In genomic region chr18:12657849-12658829, GRCh38 we compare ENCODE assay signal across 8 cellular contexts. TPM values are rescaled to one million over a fixed set of nuclear protein-coding genes. Genes with fewer than 3 reads are reported as not detected.
DNase-seq lines count a peak whose midpoint lies in the region; ATAC-seq, FAIRE-seq and TF ChIP-seq lines count a peak whose summit lies in the region.

SPIRE1 (minus strand) TSS chr18:12658107; CDS start chr18:12657866, 241 bp downstream.

- no peaks in the 10 kb centered on the region for H3K9me3 Mint-ChIP-seq in Calu3 (ENCODE audit: low read depth, unreplicated experiment)

- CTCF ChIA-PET in Calu3 (lab: Charles Lee): interaction anchor here (1.0 kb wide), 1 partner anchor 118 kb away, joined by 5 read pairs; no protein-coding TSS in a partner anchor

- peaks cover 75% of the 10 kb centered on the region for H3K36me3 Mint-ChIP-seq in Calu3 (ENCODE audit: insufficient read depth, unreplicated experiment)

- H3K4me3 Mint-ChIP-seq in Calu3 (ENCODE audit: low read depth, unreplicated experiment): peak within 1 kb of the TSS; percentile 54

- H3K4me3 ChIP-seq in astrocyte of the spinal cord (ENCODE audit: low read depth, low read length): peak within 1 kb of the TSS; percentile 62

- peak within 1 kb of the TSS; percentile 93 for H3K27ac Mint-ChIP-seq in Calu3 (ENCODE audit: unreplicated experiment)

- H3K27me3 Mint-ChIP-seq in Calu3 (ENCODE audit: unreplicated experiment): no peaks in the 10 kb centered on the region

- in situ Hi-C loops in astrocyte of the spinal cord (cut with HindIII; ENCODE audit: low sequenced_read_pairs): no loop called here

- ATAC-seq in GM21360 (IDR thresholded peaks at IDR 0.05; ENCODE audit: unreplicated experiment): peak; percentile 57

- peaks cover 35% of the 10 kb centered on the region for H3K4me1 Mint-ChIP-seq in Calu3 (ENCODE audit: low read depth, unreplicated experiment)

- FAIRE-seq in HTR-8/SVneo (lab: Jason Lieb, UNC): no peak

- BruUV-seq in Calu3 (replicated peaks; lab: Mats Ljungman, UMichigan): no TSS peak

- DNase-seq in Calu3 (peak; percentile 81), HTR-8/SVneo (ENCODE audit: insufficient read length, low spot score) (peak; percentile 61), SW480 (ENCODE audit: low spot score) (peak; percentile 63), astrocyte of the spinal cord (ENCODE audit: low read depth, low spot score) (peak; percentile 59), hippocampal formation (lab: John Stamatoyannopoulos, UW) (peak; percentile 64 to 73), pulmonary artery endothelial cell (ENCODE audit: low read depth, low spot score) (no peak), NCI-H2107 (lab: John Stamatoyannopoulos, UW) (no peak)

- no peak for TF ChIP-seq CTCF in Calu3 (IDR thresholded peaks at IDR 0.05; ENCODE audit: unreplicated experiment)
- no peak for TF ChIP-seq CTCF in astrocyte of the spinal cord (IDR thresholded peaks at IDR 0.05; ENCODE audit: low read depth, low read length)

- intact Hi-C loops in Calu3 (cut with micrococcal nuclease; ENCODE audit: unreplicated experiment): loop anchor here (1.0 to 10.0 kb wide), 3 partner anchors 117 to 267 kb away; no protein-coding TSS in a partner anchor

RNA-seq across cellular contexts. Expression of gene SPIRE1, which starts in this region (rescaled TPM):
- 91.7 and 98.6 TPM in 2 replicates for total RNA-seq in Calu3 (2022)
- 31.8 and 36.6 TPM in 2 replicates for total RNA-seq in pulmonary artery endothelial cell

Comparison
In these comparisons a context has a peak if more than half of its experiments do, and no peak if none do; other contexts are left out.
1. DNase-seq: peak in Calu3 (single experiment), HTR-8/SVneo (single experiment), SW480 (single experiment), astrocyte of the spinal cord (single experiment) and hippocampal formation (2 of 2); none in pulmonary artery endothelial cell (single experiment) and NCI-H2107 (single experiment).